7 cellular contexts compared by ENCODE assay signal in genomic region chr2:15601681-15602080, GRCh38.
"Had no signal": no experiment of that assay in that cellular context is flagged by ENCODE, and none has a peak within 500 bp of the region (broad histone marks: within the 10 kb centered on the region; RNA-seq: fewer than 3 reads in every experiment).

No MANE protein-coding gene starts in this region.

- H3K27ac ChIP-seq: HL-60 had no signal

- DNase-seq: IMR-90, KG1 had no signal

- H3K4me3 Mint-ChIP-seq: IgD-negative memory B cell had no signal

- H3K27me3 Mint-ChIP-seq: IgD-negative memory B cell had no signal

- H3K9me3 Mint-ChIP-seq: IgD-negative memory B cell had no signal

- ATAC-seq: HepG2, K562 had no signal

- FAIRE-seq: HepG2, HTR-8/SVneo had no signal
